Comparison of ENCODE assay signal across 26 cellular contexts in genomic region chr2:217831306-217831705, GRCh38.
"Had no signal": no experiment of that assay in that cellular context is flagged by ENCODE, and none has a peak within 500 bp of the region (broad histone marks: within the 10 kb centered on the region; RNA-seq: fewer than 3 reads in every experiment).

No MANE protein-coding gene starts in this region.

- H3K9ac ChIP-seq: parathyroid adenoma had no signal

- H2AFZ ChIP-seq: parathyroid adenoma had no signal

- H3K4me3 ChIP-seq: body of pancreas, SK-N-MC, transverse colon, uterus had no signal

- H3K27ac ChIP-seq: body of pancreas, parathyroid adenoma, SK-N-MC, VCaP had no signal

- H3K9me3 ChIP-seq: body of pancreas, transverse colon, uterus had no signal

- DNase-seq: activated CD4-positive, alpha-beta T cell treated with anti-CD3 and anti-CD28 coated beads, Interleukin-2, amount 10 ng/mL, durations not matched to agents 7 days and 5 days; activated CD8-positive, alpha-beta memory T cell treated with anti-CD3 and anti-CD28 coated beads, Interleukin-2, amount 10 ng/mL, durations not matched to agents 7 days and 5 days; activated CD8-positive, alpha-beta T cell treated with anti-CD3 and anti-CD28 coated beads for 36 hours; activated gamma-delta T cell; activated naive CD4-positive, alpha-beta T cell treated with anti-CD3 and anti-CD28 coated beads, Interleukin-2, amount 50 U/mL, for 16 hours; activated naive CD8-positive, alpha-beta T cell treated with anti-CD3 and anti-CD28 coated beads, Interleukin-2, amount 50 U/mL, for 24 hours; activated T-cell treated with anti-CD3 and anti-CD28 coated beads for 4 hours; body of pancreas; caudate nucleus; dermis blood vessel endothelial cell; effector CD8-positive, alpha-beta T cell; erythroblast; kidney; midbrain; stimulated activated CD4-positive, alpha-beta T cell treated with anti-CD3 and anti-CD28 coated beads, Interleukin-4, amount 100 ng/mL, for 1 hour; stimulated activated naive CD4-positive, alpha-beta T cell treated with Interleukin-2 at 50 U/mL for 16 hours; substantia nigra; transverse colon; uterus had no signal

- H3K4me1 ChIP-seq: parathyroid adenoma had no signal

- H3K27me3 ChIP-seq: body of pancreas, transverse colon, uterus had no signal

- ATAC-seq: activated CD4-positive, CD25-positive, alpha-beta regulatory T cell treated with anti-CD3 and anti-CD28 coated beads, Interleukin-2, amount 50 U/mL, for 24 hours; activated CD8-positive, alpha-beta memory T cell treated with anti-CD3 and anti-CD28 coated beads, Interleukin-2, amount 10 ng/mL, durations not matched to agents 7 days and 5 days; activated CD8-positive, alpha-beta T cell treated with anti-CD3 and anti-CD28 coated beads for 36 hours; activated naive CD8-positive, alpha-beta T cell treated with anti-CD3 and anti-CD28 coated beads, Interleukin-2, amount 50 U/mL, for 24 hours; body of pancreas; left lobe of liver; natural killer cell treated with Interleukin-12 subunit alpha and Interleukin-12 subunit beta and Interleukin-15 and Interleukin-18, amount 100 ng/mL, for 72 hours; sciatic nerve had no signal

- H3K36me3 ChIP-seq: uterus had no signal

- H3K79me2 ChIP-seq: parathyroid adenoma had no signal
